In genomic region chr10:117619200-117619599, GRCh38 we compare ENCODE assay signal across 25 cellular contexts.
"Had no signal": no experiment of that assay in that cellular context is flagged by ENCODE, and none has a peak within 500 bp of the region (broad histone marks: within the 10 kb centered on the region; RNA-seq: fewer than 3 reads in every experiment).

No MANE protein-coding gene starts in this region.

- H3K9me3 Mint-ChIP-seq: activated CD4-positive, alpha-beta memory T cell treated with anti-CD3 and anti-CD28 coated beads for 36 hours; activated naive CD8-positive, alpha-beta T cell treated with anti-CD3 and anti-CD28 coated beads, Interleukin-2, amount 10 ng/mL, durations not matched to agents 7 days and 5 days; activated T-helper 17 cell treated with anti-CD3 and anti-CD28 coated beads, Interleukin-2, amount 50 U/mL, for 72 hours; mesothelial cell of epicardium had no signal

- H3K36me3 Mint-ChIP-seq: activated CD4-positive, alpha-beta memory T cell treated with anti-CD3 and anti-CD28 coated beads for 36 hours; activated naive CD8-positive, alpha-beta T cell treated with anti-CD3 and anti-CD28 coated beads, Interleukin-2, amount 10 ng/mL, durations not matched to agents 7 days and 5 days; mesothelial cell of epicardium; natural killer cell treated with Interleukin-12 subunit alpha and Interleukin-12 subunit beta and Interleukin-15 and Interleukin-18, amount 100 ng/mL, for 72 hours; WTC11 had no signal

- H3K27me3 ChIP-seq: body of pancreas, colonic mucosa, tibial artery, vagina had no signal

- ATAC-seq: activated CD4-positive, alpha-beta T cell treated with anti-CD3 and anti-CD28 coated beads for 36 hours; activated T-helper 17 cell treated with anti-CD3 and anti-CD28 coated beads, Interleukin-2, amount 50 U/mL, for 72 hours; body of pancreas; foreskin keratinocyte; lower lobe of right lung; natural killer cell treated with Interleukin-12 subunit alpha and Interleukin-12 subunit beta and Interleukin-15 and Interleukin-18, amount 100 ng/mL, for 72 hours; stimulated activated naive CD8-positive, alpha-beta T cell treated with anti-CD3 and anti-CD28 coated beads, Interleukin-15, Interleukin-2, amounts not matched to agents 100 U/mL and 50 U/mL, for 24 hours; WTC11 had no signal

- H3K4me1 ChIP-seq: body of pancreas, colonic mucosa, esophagus squamous epithelium, foreskin keratinocyte, lower lobe of right lung, tibial artery, vagina had no signal

- H2AFZ ChIP-seq: hepatocyte had no signal

- H3K27ac Mint-ChIP-seq: activated CD4-positive, alpha-beta memory T cell treated with anti-CD3 and anti-CD28 coated beads for 36 hours; activated CD4-positive, alpha-beta T cell treated with anti-CD3 and anti-CD28 coated beads for 36 hours; activated naive CD8-positive, alpha-beta T cell treated with anti-CD3 and anti-CD28 coated beads, Interleukin-2, amount 10 ng/mL, durations not matched to agents 7 days and 5 days; activated T-helper 17 cell treated with anti-CD3 and anti-CD28 coated beads, Interleukin-2, amount 50 U/mL, for 72 hours; mesothelial cell of epicardium; natural killer cell treated with Interleukin-12 subunit alpha and Interleukin-12 subunit beta and Interleukin-15 and Interleukin-18, amount 100 ng/mL, for 72 hours; WTC11 had no signal

- H3K27ac ChIP-seq: body of pancreas, colonic mucosa, esophagus squamous epithelium, foreskin keratinocyte, hepatocyte, lower lobe of right lung, tibial artery, vagina had no signal

- H3K4me1 Mint-ChIP-seq: activated CD4-positive, alpha-beta T cell treated with anti-CD3 and anti-CD28 coated beads for 36 hours; activated naive CD8-positive, alpha-beta T cell treated with anti-CD3 and anti-CD28 coated beads, Interleukin-2, amount 10 ng/mL, durations not matched to agents 7 days and 5 days; WTC11 had no signal

- H3K4me3 ChIP-seq: body of pancreas, colonic mucosa, esophagus squamous epithelium, hepatocyte, lower lobe of right lung, tibial artery, vagina had no signal

- H3K4me2 ChIP-seq: hepatocyte had no signal

- DNase-seq: activated CD4-positive, alpha-beta memory T cell treated with anti-CD3 and anti-CD28 coated beads for 36 hours; activated CD4-positive, alpha-beta T cell treated with anti-CD3 and anti-CD28 coated beads for 36 hours; activated naive CD4-positive, alpha-beta T cell; activated naive CD8-positive, alpha-beta T cell treated with anti-CD3 and anti-CD28 coated beads, Interleukin-2, amount 10 ng/mL, durations not matched to agents 7 days and 5 days; activated T-cell treated with anti-CD3 and anti-CD28 coated beads, Interleukin-2, amount 50 U/mL, for 1 hour; amygdala; body of pancreas; central memory CD4-positive, alpha-beta T cell; colonic mucosa; esophagus squamous epithelium; foreskin keratinocyte; lower lobe of right lung; nucleus accumbens; retina; stimulated activated CD4-positive, alpha-beta T cell treated with anti-CD3 and anti-CD28 coated beads, Interleukin-2, amount 100 ng/mL, for 24 hours; stimulated activated naive CD8-positive, alpha-beta T cell treated with anti-CD3 and anti-CD28 coated beads, Interleukin-15, Interleukin-2, amounts not matched to agents 100 U/mL and 50 U/mL, for 24 hours; substantia nigra; SW 1271; tibial artery had no signal

- H3K9me3 ChIP-seq: body of pancreas, colonic mucosa, esophagus squamous epithelium, lower lobe of right lung, tibial artery, vagina had no signal

- H3K36me3 ChIP-seq: colonic mucosa, esophagus squamous epithelium, lower lobe of right lung, tibial artery, vagina had no signal

- H3K79me2 ChIP-seq: hepatocyte had no signal

- H3K4me3 Mint-ChIP-seq: activated CD4-positive, alpha-beta memory T cell treated with anti-CD3 and anti-CD28 coated beads for 36 hours; activated CD4-positive, alpha-beta T cell treated with anti-CD3 and anti-CD28 coated beads for 36 hours; activated naive CD8-positive, alpha-beta T cell treated with anti-CD3 and anti-CD28 coated beads, Interleukin-2, amount 10 ng/mL, durations not matched to agents 7 days and 5 days; activated T-helper 17 cell treated with anti-CD3 and anti-CD28 coated beads, Interleukin-2, amount 50 U/mL, for 72 hours; mesothelial cell of epicardium; natural killer cell treated with Interleukin-12 subunit alpha and Interleukin-12 subunit beta and Interleukin-15 and Interleukin-18, amount 100 ng/mL, for 72 hours; WTC11 had no signal
